Comparison of ENCODE assay signal across 1 cellular context in genomic region chr10:46052057-46052790, GRCh38.
A peak's percentile ranks its signal among the peaks of the same experiment; 100 is the strongest.
TF ChIP-seq lines count a peak whose summit lies in the region.

No MANE protein-coding gene starts in this region.

TF ChIP-seq in HepG2, 621 proteins besides CTCF, POLR2A, EP300 and RAD21 (continued from another document and continues in another):
- TF ChIP-seq, protein P1, sequence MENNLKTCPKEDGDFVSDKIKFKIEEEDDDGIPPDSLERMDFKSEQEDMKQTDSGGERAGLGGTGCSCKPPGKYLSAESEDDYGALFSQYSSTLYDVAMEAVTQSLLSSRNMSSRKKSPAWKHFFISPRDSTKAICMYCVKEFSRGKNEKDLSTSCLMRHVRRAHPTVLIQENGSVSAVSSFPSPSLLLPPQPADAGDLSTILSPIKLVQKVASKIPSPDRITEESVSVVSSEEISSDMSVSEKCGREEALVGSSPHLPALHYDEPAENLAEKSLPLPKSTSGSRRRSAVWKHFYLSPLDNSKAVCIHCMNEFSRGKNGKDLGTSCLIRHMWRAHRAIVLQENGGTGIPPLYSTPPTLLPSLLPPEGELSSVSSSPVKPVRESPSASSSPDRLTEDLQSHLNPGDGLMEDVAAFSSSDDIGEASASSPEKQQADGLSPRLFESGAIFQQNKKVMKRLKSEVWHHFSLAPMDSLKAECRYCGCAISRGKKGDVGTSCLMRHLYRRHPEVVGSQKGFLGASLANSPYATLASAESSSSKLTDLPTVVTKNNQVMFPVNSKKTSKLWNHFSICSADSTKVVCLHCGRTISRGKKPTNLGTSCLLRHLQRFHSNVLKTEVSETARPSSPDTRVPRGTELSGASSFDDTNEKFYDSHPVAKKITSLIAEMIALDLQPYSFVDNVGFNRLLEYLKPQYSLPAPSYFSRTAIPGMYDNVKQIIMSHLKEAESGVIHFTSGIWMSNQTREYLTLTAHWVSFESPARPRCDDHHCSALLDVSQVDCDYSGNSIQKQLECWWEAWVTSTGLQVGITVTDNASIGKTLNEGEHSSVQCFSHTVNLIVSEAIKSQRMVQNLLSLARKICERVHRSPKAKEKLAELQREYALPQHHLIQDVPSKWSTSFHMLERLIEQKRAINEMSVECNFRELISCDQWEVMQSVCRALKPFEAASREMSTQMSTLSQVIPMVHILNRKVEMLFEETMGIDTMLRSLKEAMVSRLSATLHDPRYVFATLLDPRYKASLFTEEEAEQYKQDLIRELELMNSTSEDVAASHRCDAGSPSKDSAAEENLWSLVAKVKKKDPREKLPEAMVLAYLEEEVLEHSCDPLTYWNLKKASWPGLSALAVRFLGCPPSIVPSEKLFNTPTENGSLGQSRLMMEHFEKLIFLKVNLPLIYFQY (CRISPR knock-in tag; IDR thresholded peaks at IDR 0.05; ENCODE audit: borderline replicate concordance), result peak; percentile 83
- no peak for TF ChIP-seq U2AF1 (optimal IDR thresholded peaks at IDR 0.05; ENCODE audit: low read depth, low read length)
- TF ChIP-seq MEIS1 (CRISPR knock-in tag; IDR thresholded peaks at IDR 0.05; ENCODE audit: borderline replicate concordance), result peak; percentile 46
- TF ChIP-seq RORA (CRISPR knock-in tag; IDR thresholded peaks at IDR 0.05), result peak; percentile 56; the same call in 1 of the 2 replicates
- peak in 1 of 2 experiments; percentile 51; a peak in 1 of 4 replicates for TF ChIP-seq HMGXB4 (CRISPR knock-in tag; IDR thresholded peaks at IDR 0.05; ENCODE audit: borderline replicate concordance in 1 of 2, low read depth in 1 of 2)
- TF ChIP-seq ZBTB7A (CRISPR knock-in tag; IDR thresholded peaks at IDR 0.05), result no peak; the same call in 1 of the 2 replicates
- peak; percentile 41; the same call in 1 of the 2 replicates for TF ChIP-seq ZSCAN12 (CRISPR knock-in tag; IDR thresholded peaks at IDR 0.05)
- no peak for TF ChIP-seq ZNF670 (CRISPR knock-in tag; IDR thresholded peaks at IDR 0.05; ENCODE audit: borderline replicate concordance)
- TF ChIP-seq, protein P2, sequence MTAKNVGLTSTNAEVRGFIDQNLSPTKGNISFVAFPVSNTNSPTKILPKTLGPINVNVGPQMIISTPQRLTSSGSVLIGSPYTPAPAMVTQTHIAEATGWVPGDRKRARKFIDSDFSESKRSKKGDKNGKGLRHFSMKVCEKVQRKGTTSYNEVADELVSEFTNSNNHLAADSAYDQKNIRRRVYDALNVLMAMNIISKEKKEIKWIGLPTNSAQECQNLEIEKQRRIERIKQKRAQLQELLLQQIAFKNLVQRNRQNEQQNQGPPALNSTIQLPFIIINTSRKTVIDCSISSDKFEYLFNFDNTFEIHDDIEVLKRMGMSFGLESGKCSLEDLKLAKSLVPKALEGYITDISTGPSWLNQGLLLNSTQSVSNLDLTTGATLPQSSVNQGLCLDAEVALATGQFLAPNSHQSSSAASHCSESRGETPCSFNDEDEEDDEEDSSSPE (CRISPR knock-in tag; IDR thresholded peaks at IDR 0.05), result peak; percentile 46; the same call in 1 of the 2 replicates
- no peak for TF ChIP-seq ZNF543 (CRISPR knock-in tag; IDR thresholded peaks at IDR 0.05)
- TF ChIP-seq SOX5 (CRISPR knock-in tag; IDR thresholded peaks at IDR 0.05; ENCODE audit: borderline replicate concordance), result peak; percentile 98
- TF ChIP-seq ATF7-NPFF (CRISPR knock-in tag; IDR thresholded peaks at IDR 0.05; ENCODE audit: low read depth), result 0 out of 2 replicates have a peak, but pooled peaks have one; percentile 30
- TF ChIP-seq, protein P3, sequence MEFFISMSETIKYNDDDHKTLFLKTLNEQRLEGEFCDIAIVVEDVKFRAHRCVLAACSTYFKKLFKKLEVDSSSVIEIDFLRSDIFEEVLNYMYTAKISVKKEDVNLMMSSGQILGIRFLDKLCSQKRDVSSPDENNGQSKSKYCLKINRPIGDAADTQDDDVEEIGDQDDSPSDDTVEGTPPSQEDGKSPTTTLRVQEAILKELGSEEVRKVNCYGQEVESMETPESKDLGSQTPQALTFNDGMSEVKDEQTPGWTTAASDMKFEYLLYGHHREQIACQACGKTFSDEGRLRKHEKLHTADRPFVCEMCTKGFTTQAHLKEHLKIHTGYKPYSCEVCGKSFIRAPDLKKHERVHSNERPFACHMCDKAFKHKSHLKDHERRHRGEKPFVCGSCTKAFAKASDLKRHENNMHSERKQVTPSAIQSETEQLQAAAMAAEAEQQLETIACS (CRISPR knock-in tag; IDR thresholded peaks at IDR 0.05), result no peak
- TF ChIP-seq, protein P4, sequence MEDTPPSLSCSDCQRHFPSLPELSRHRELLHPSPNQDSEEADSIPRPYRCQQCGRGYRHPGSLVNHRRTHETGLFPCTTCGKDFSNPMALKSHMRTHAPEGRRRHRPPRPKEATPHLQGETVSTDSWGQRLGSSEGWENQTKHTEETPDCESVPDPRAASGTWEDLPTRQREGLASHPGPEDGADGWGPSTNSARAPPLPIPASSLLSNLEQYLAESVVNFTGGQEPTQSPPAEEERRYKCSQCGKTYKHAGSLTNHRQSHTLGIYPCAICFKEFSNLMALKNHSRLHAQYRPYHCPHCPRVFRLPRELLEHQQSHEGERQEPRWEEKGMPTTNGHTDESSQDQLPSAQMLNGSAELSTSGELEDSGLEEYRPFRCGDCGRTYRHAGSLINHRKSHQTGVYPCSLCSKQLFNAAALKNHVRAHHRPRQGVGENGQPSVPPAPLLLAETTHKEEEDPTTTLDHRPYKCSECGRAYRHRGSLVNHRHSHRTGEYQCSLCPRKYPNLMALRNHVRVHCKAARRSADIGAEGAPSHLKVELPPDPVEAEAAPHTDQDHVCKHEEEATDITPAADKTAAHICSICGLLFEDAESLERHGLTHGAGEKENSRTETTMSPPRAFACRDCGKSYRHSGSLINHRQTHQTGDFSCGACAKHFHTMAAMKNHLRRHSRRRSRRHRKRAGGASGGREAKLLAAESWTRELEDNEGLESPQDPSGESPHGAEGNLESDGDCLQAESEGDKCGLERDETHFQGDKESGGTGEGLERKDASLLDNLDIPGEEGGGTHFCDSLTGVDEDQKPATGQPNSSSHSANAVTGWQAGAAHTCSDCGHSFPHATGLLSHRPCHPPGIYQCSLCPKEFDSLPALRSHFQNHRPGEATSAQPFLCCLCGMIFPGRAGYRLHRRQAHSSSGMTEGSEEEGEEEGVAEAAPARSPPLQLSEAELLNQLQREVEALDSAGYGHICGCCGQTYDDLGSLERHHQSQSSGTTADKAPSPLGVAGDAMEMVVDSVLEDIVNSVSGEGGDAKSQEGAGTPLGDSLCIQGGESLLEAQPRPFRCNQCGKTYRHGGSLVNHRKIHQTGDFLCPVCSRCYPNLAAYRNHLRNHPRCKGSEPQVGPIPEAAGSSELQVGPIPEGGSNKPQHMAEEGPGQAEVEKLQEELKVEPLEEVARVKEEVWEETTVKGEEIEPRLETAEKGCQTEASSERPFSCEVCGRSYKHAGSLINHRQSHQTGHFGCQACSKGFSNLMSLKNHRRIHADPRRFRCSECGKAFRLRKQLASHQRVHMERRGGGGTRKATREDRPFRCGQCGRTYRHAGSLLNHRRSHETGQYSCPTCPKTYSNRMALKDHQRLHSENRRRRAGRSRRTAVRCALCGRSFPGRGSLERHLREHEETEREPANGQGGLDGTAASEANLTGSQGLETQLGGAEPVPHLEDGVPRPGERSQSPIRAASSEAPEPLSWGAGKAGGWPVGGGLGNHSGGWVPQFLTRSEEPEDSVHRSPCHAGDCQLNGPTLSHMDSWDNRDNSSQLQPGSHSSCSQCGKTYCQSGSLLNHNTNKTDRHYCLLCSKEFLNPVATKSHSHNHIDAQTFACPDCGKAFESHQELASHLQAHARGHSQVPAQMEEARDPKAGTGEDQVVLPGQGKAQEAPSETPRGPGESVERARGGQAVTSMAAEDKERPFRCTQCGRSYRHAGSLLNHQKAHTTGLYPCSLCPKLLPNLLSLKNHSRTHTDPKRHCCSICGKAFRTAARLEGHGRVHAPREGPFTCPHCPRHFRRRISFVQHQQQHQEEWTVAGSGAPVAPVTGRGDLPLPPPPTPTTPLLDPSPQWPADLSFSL (CRISPR knock-in tag; IDR thresholded peaks at IDR 0.05), result peak; percentile 98
- no peak for TF ChIP-seq PTBP1 (IDR thresholded peaks at IDR 0.05; ENCODE audit: low read depth, low read length, poor library complexity, severe bottlenecking)
- TF ChIP-seq SP1 (IDR thresholded peaks at IDR 0.05), result no peak
- no peak for TF ChIP-seq SP1 (CRISPR knock-in tag; IDR thresholded peaks at IDR 0.05)
- no peak for TF ChIP-seq YEATS2 (CRISPR knock-in tag; IDR thresholded peaks at IDR 0.05; ENCODE audit: borderline replicate concordance)
- TF ChIP-seq KDM5A (IDR thresholded peaks at IDR 0.05; ENCODE audit: borderline replicate concordance, low read length), result no peak
- no peak for TF ChIP-seq ELK4 (CRISPR knock-in tag; IDR thresholded peaks at IDR 0.05; ENCODE audit: borderline replicate concordance)
- no peak; the same call in 1 of the 2 replicates for TF ChIP-seq ZNF230 (CRISPR knock-in tag; IDR thresholded peaks at IDR 0.05)
- no peak for TF ChIP-seq SUZ12 (IDR thresholded peaks at IDR 0.05; ENCODE audit: low read depth, low read length)
- no peak for TF ChIP-seq NFYB (CRISPR knock-in tag; IDR thresholded peaks at IDR 0.05)
- no peak for TF ChIP-seq ZNF12 (CRISPR knock-in tag; IDR thresholded peaks at IDR 0.05)
- peak; percentile 47 for TF ChIP-seq UBTF (CRISPR knock-in tag; IDR thresholded peaks at IDR 0.05)
- TF ChIP-seq, protein P5, sequence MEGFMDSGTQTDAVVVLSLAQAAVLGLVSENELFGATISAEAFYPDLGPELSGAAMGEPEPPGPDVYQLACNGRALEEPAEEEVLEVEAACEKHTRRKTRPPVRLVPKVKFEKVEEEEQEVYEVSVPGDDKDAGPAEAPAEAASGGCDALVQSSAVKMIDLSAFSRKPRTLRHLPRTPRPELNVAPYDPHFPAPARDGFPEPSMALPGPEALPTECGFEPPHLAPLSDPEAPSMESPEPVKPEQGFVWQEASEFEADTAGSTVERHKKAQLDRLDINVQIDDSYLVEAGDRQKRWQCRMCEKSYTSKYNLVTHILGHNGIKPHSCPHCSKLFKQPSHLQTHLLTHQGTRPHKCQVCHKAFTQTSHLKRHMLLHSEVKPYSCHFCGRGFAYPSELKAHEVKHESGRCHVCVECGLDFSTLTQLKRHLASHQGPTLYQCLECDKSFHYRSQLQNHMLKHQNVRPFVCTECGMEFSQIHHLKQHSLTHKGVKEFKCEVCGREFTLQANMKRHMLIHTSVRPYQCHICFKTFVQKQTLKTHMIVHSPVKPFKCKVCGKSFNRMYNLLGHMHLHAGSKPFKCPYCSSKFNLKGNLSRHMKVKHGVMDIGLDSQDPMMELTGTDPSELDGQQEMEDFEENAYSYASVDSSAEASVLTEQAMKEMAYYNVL (CRISPR knock-in tag; IDR thresholded peaks at IDR 0.05; ENCODE audit: borderline replicate concordance), result peak; percentile 85
- TF ChIP-seq SMC3 (IDR thresholded peaks at IDR 0.05; ENCODE audit: low read length), result 0 out of 2 replicates have a peak, but pooled peaks have one; percentile 9
- no peak for TF ChIP-seq NFKB2 (CRISPR knock-in tag; IDR thresholded peaks at IDR 0.05; ENCODE audit: borderline replicate concordance)
- TF ChIP-seq MAFF (IDR thresholded peaks at IDR 0.05; ENCODE audit: low read depth, low read length), result no peak
- peak; percentile 93 for TF ChIP-seq ERF (CRISPR knock-in tag; IDR thresholded peaks at IDR 0.05)
- no peak for TF ChIP-seq NBN (conservative IDR thresholded peaks at IDR 0.05)
- no peak; the same call in 1 of the 2 replicates for TF ChIP-seq GMEB1 (CRISPR knock-in tag; IDR thresholded peaks at IDR 0.05; ENCODE audit: borderline replicate concordance)
